Comparison of ENCODE assay signal across 12 cellular contexts in genomic region chr4:184860018-184860530, GRCh38. TPM values are rescaled to one million over a fixed set of nuclear protein-coding genes. Genes with fewer than 3 reads are reported as not detected.
A peak's percentile ranks its signal among the peaks of the same experiment; 100 is the strongest.
DNase-seq lines count a peak whose midpoint lies in the region; ATAC-seq and TF ChIP-seq lines count a peak whose summit lies in the region.
"Had no signal": no experiment of that assay in that cellular context is flagged by ENCODE, and none has a peak within 500 bp of the region (broad histone marks: within the 10 kb centered on the region; RNA-seq: fewer than 3 reads in every experiment).

No MANE protein-coding gene starts in this region.

- H2AFZ ChIP-seq in MM.1S (ENCODE audit: low read length): no peak overlapping the region

- H3K27me3 ChIP-seq in MM.1S (replicated peaks; ENCODE audit: insufficient read depth, low read length): no peaks in the 10 kb centered on the region
- no peaks in the 10 kb centered on the region for H3K27me3 ChIP-seq in subcutaneous abdominal adipose tissue (ENCODE audit: control insufficient read depth in 5 of 5, insufficient read depth in 4 of 5, low read length in 5 of 5)
- H3K27me3 ChIP-seq: vagina had no signal

- peaks cover 2% of the 10 kb centered on the region for H3K27me3 Mint-ChIP-seq in activated naive CD4-positive, alpha-beta T cell treated with anti-CD3 and anti-CD28 coated beads for 36 hours (ENCODE audit: low read depth)
- H3K27me3 Mint-ChIP-seq in activated CD4-positive, alpha-beta memory T cell treated with anti-CD3 and anti-CD28 coated beads, Interleukin-2, amount 10 ng/mL, durations not matched to agents 7 days and 5 days: peaks cover 20% of the 10 kb centered on the region

- peak; percentile 16 for DNase-seq in activated naive CD4-positive, alpha-beta T cell treated with anti-CD3 and anti-CD28 coated beads for 36 hours
- DNase-seq in activated naive CD4-positive, alpha-beta T cell treated with Interleukin-2 at 50 U/mL for 16 hours: no peak
- DNase-seq in MM.1S (peak; percentile 35), HuH-7.5 (ENCODE audit: low spot score) (no peak)
- DNase-seq in activated CD4-positive, alpha-beta memory T cell treated with anti-CD3 and anti-CD28 coated beads, Interleukin-2, amount 10 ng/mL, durations not matched to agents 7 days and 5 days: no peak
- DNase-seq: activated naive CD4-positive, alpha-beta T cell; effector memory CD4-positive, alpha-beta T cell; NCI-H446 treated with DMSO at 0.1 percent for 48 hours had no signal

- H3K27ac ChIP-seq in MM.1S (ENCODE audit: low read length) (no peak overlapping the region), subcutaneous abdominal adipose tissue (ENCODE audit: low read depth, low read length) (peak overlapping the region; percentile 88)
- H3K27ac ChIP-seq: vagina had no signal

- no peak overlapping the region for H3K27ac Mint-ChIP-seq in activated naive CD4-positive, alpha-beta T cell treated with anti-CD3 and anti-CD28 coated beads for 36 hours
- H3K27ac Mint-ChIP-seq in activated CD4-positive, alpha-beta memory T cell treated with anti-CD3 and anti-CD28 coated beads, Interleukin-2, amount 10 ng/mL, durations not matched to agents 7 days and 5 days: no peak overlapping the region

- POLR2A ChIA-PET in activated CD4-positive, alpha-beta memory T cell treated with anti-CD3 and anti-CD28 coated beads, Interleukin-2, amount 10 ng/mL, durations not matched to agents 7 days and 5 days (lab: Charles Lee): interaction anchor here (1.2 kb wide), 1 partner anchor 14 kb away, joined by 3 read pairs; no protein-coding TSS in a partner anchor

- H3K4me1 Mint-ChIP-seq in activated naive CD4-positive, alpha-beta T cell treated with anti-CD3 and anti-CD28 coated beads for 36 hours (ENCODE audit: low read depth): peaks cover 5% of the 10 kb centered on the region
- peaks cover 30% of the 10 kb centered on the region for H3K4me1 Mint-ChIP-seq in activated CD4-positive, alpha-beta memory T cell treated with anti-CD3 and anti-CD28 coated beads, Interleukin-2, amount 10 ng/mL, durations not matched to agents 7 days and 5 days

- TF ChIP-seq CTCF in MM.1S (IDR thresholded peaks at IDR 0.05; ENCODE audit: low read length): no peak

- H3K36me3 Mint-ChIP-seq in activated naive CD4-positive, alpha-beta T cell treated with anti-CD3 and anti-CD28 coated beads for 36 hours (ENCODE audit: low read depth): no peaks in the 10 kb centered on the region
- no peaks in the 10 kb centered on the region for H3K36me3 Mint-ChIP-seq in activated CD4-positive, alpha-beta memory T cell treated with anti-CD3 and anti-CD28 coated beads, Interleukin-2, amount 10 ng/mL, durations not matched to agents 7 days and 5 days (ENCODE audit: low read depth)

- H3F3A ChIP-seq in MM.1S (ENCODE audit: insufficient read depth, low read length): no peaks in the 10 kb centered on the region

- peak overlapping the region; percentile 22; the same call in 1 of the 2 replicates for H3K4me2 ChIP-seq in MM.1S (ENCODE audit: low read depth, low read length)

- H4K20me1 ChIP-seq in MM.1S (ENCODE audit: insufficient read depth, low read length): no peaks in the 10 kb centered on the region

- intact Hi-C loops in activated naive CD4-positive, alpha-beta T cell treated with anti-CD3 and anti-CD28 coated beads for 36 hours (cut with micrococcal nuclease): no loop called here

- H3K9me3 ChIP-seq in MM.1S (replicated peaks; ENCODE audit: insufficient read depth, low read length) (no peaks in the 10 kb centered on the region), subcutaneous abdominal adipose tissue (ENCODE audit: control insufficient read depth in 5 of 5, low read length in 5 of 5) (no peaks in the 10 kb centered on the region)
- H3K9me3 ChIP-seq: vagina had no signal

- CTCF ChIA-PET in activated naive CD4-positive, alpha-beta T cell treated with anti-CD3 and anti-CD28 coated beads for 36 hours (lab: Charles Lee): interaction anchor here (1.2 kb wide), 1 partner anchor 116 kb away, joined by 3 read pairs; no protein-coding TSS in a partner anchor
- CTCF ChIA-PET in activated CD4-positive, alpha-beta memory T cell treated with anti-CD3 and anti-CD28 coated beads, Interleukin-2, amount 10 ng/mL, durations not matched to agents 7 days and 5 days (lab: Charles Lee): no interaction called here

- H3K36me3 ChIP-seq in MM.1S (replicated peaks; ENCODE audit: insufficient read depth, low read length) (no peaks in the 10 kb centered on the region), subcutaneous abdominal adipose tissue (ENCODE audit: control insufficient read depth in 5 of 5, insufficient read depth in 5 of 5, low read length in 5 of 5) (no peaks in the 10 kb centered on the region)
- H3K36me3 ChIP-seq: vagina had no signal

- H3K4me3 Mint-ChIP-seq in activated naive CD4-positive, alpha-beta T cell treated with anti-CD3 and anti-CD28 coated beads for 36 hours: no peak overlapping the region
- no peak overlapping the region for H3K4me3 Mint-ChIP-seq in activated CD4-positive, alpha-beta memory T cell treated with anti-CD3 and anti-CD28 coated beads, Interleukin-2, amount 10 ng/mL, durations not matched to agents 7 days and 5 days

- H3K79me2 ChIP-seq in MM.1S (ENCODE audit: low read length): no peaks in the 10 kb centered on the region

- no peak overlapping the region for H3K9ac ChIP-seq in MM.1S (ENCODE audit: low read length)
- H3K9ac ChIP-seq in subcutaneous abdominal adipose tissue (ENCODE audit: low read length in 5 of 5): peak overlapping the region in 2 of 5 donors; percentile 46 to 62

- H3K4me1 ChIP-seq in MM.1S (ENCODE audit: low read length) (peaks cover 18% of the 10 kb centered on the region), subcutaneous abdominal adipose tissue (ENCODE audit: control insufficient read depth in 5 of 5, insufficient read depth in 5 of 5, low read length in 5 of 5) (peaks cover 0 to 23% (median 17%) of the 10 kb centered on the region in 5 donors)
- H3K4me1 ChIP-seq: vagina had no signal

- H3K9me3 Mint-ChIP-seq in activated naive CD4-positive, alpha-beta T cell treated with anti-CD3 and anti-CD28 coated beads for 36 hours: no peaks in the 10 kb centered on the region
- H3K9me3 Mint-ChIP-seq in activated CD4-positive, alpha-beta memory T cell treated with anti-CD3 and anti-CD28 coated beads, Interleukin-2, amount 10 ng/mL, durations not matched to agents 7 days and 5 days: no peaks in the 10 kb centered on the region

- H3K4me3 ChIP-seq in MM.1S (ENCODE audit: low read length) (no peak overlapping the region), subcutaneous abdominal adipose tissue (ENCODE audit: low read depth in 1 of 5, low read length in 5 of 5) (peak overlapping the region in 1 of 5 donors; percentile 29)
- H3K4me3 ChIP-seq: vagina had no signal

- ATAC-seq in HG02642 (IDR thresholded peaks at IDR 0.05; ENCODE audit: poor library complexity, unreplicated experiment) (peak; percentile 65), HG03196 (IDR thresholded peaks at IDR 0.05; ENCODE audit: unreplicated experiment) (no peak)

- no peaks in the 10 kb centered on the region for H3K9me2 ChIP-seq in MM.1S (replicated peaks; ENCODE audit: insufficient read depth, low read length)

RNA-seq across cellular contexts. Expression of gene ACSL1, which starts 34.3 kb away (rescaled TPM):
- total RNA-seq in activated naive CD4-positive, alpha-beta T cell treated with anti-CD3 and anti-CD28 coated beads for 36 hours: 10 to 100 TPM; 29.8 to 31.9 TPM
- total RNA-seq in activated CD4-positive, alpha-beta memory T cell treated with anti-CD3 and anti-CD28 coated beads, Interleukin-2, amount 10 ng/mL, durations not matched to agents 7 days and 5 days: 10 to 100 TPM; 16.0 to 16.1 TPM

Comparison
In these comparisons a context has a peak if more than half of its experiments do, and no peak if none do; other contexts are left out.
1. DNase-seq: peak in activated naive CD4-positive, alpha-beta T cell treated with anti-CD3 and anti-CD28 coated beads for 36 hours (single experiment) and MM.1S (single experiment); none in activated naive CD4-positive, alpha-beta T cell treated with Interleukin-2 at 50 U/mL for 16 hours (single experiment), activated CD4-positive, alpha-beta memory T cell treated with anti-CD3 and anti-CD28 coated beads, Interleukin-2, amount 10 ng/mL, durations not matched to agents 7 days and 5 days (single experiment) and HuH-7.5 (single experiment).